10 cellular contexts compared by ENCODE assay signal in the genomic region with DNA sequence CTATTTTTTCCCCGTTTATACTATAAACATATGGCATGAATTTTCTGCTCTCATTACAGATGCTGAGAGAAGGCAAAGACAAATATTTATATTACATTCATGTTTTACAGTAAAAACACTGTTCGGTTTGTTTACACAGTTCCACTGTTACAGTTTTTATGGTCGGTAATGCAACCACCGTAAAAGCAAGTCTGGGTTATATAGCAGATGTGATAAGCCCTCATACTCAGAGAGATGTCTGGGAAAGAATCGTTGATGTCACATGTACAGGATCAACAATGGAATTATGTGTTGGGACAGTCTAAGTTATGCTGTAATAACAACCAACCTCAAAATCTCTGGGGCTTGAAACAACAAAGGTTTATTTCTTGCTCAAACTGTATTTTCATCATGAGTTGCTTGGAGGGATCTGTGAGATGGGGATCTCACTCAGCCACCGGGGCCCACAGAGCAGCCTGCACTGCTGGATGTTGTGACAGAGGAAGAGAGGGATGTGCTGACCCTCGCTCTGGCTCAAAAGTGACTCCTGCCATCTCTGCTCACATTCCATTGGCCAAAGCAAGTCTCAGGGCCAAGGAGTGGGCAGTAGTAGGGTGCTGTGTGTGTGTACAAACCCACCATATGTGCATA.
DNase-seq lines count a peak whose midpoint lies in the region; ATAC-seq, FAIRE-seq and TF ChIP-seq lines count a peak whose summit lies in the region.
"Had no signal": no experiment of that assay in that cellular context is flagged by ENCODE, and none has a peak within 500 bp of the region (broad histone marks: within the 10 kb centered on the region; RNA-seq: fewer than 3 reads in every experiment).

No MANE protein-coding gene starts in this region.

- H3K27ac Mint-ChIP-seq in endothelial cell (ENCODE audit: unreplicated experiment), result no peak overlapping the region

- no peak overlapping the region for H4K12ac ChIP-seq in trophoblast cell (ENCODE audit: low read depth, low read length)

- peak overlapping the region; percentile 51 for H3K14ac ChIP-seq in trophoblast cell (ENCODE audit: low read length)

- no peaks in the 10 kb centered on the region for H3K27me3 Mint-ChIP-seq in endothelial cell (ENCODE audit: unreplicated experiment)

- H3K4me3 ChIP-seq in trophoblast cell (ENCODE audit: low read depth, low read length), result no peak overlapping the region
- H3K4me3 ChIP-seq in esophagus squamous epithelium, result peak overlapping the region in 1 of 4 donors; percentile 41
- H3K4me3 ChIP-seq in gastroesophageal sphincter, result no peak overlapping the region
- H3K4me3 ChIP-seq: cardiac muscle cell had no signal

- no peaks in the 10 kb centered on the region for H3K79me1 ChIP-seq in trophoblast cell (ENCODE audit: low read length)

- H2AK5ac ChIP-seq in trophoblast cell (ENCODE audit: low read length), result no peak overlapping the region

- no peak for ATAC-seq in gastroesophageal sphincter

- no peak for FAIRE-seq in GM12891 (lab: Jason Lieb, UNC)

- no peak overlapping the region for H2BK5ac ChIP-seq in trophoblast cell (ENCODE audit: low read depth, low read length, poor library complexity)

- H3K36me3 ChIP-seq in trophoblast cell (ENCODE audit: control insufficient read depth in 1 of 2, insufficient read depth in 2 of 2, low read length in 2 of 2) (no peaks in the 10 kb centered on the region), esophagus squamous epithelium (no peaks in the 10 kb centered on the region), gastroesophageal sphincter (no peaks in the 10 kb centered on the region)
- H3K36me3 ChIP-seq: cardiac muscle cell, neutrophil had no signal

- H3K27ac ChIP-seq in trophoblast cell (ENCODE audit: low read depth, low read length) (no peak overlapping the region), esophagus squamous epithelium (no peak overlapping the region), gastroesophageal sphincter (no peak overlapping the region)
- H3K27ac ChIP-seq: cardiac muscle cell, neutrophil had no signal

- H3K4me3 Mint-ChIP-seq in endothelial cell (ENCODE audit: unreplicated experiment), result no peak overlapping the region

- H3K27me3 ChIP-seq in trophoblast cell (ENCODE audit: insufficient read depth, low read length) (no peaks in the 10 kb centered on the region), esophagus squamous epithelium (no peaks in the 10 kb centered on the region), gastroesophageal sphincter (no peaks in the 10 kb centered on the region)
- H3K27me3 ChIP-seq: cardiac muscle cell, neutrophil had no signal

- H3K4me1 ChIP-seq in trophoblast cell (ENCODE audit: control insufficient read depth in 1 of 2, insufficient read depth in 2 of 2, low read length in 2 of 2), result no peaks in the 10 kb centered on the region
- H3K4me1 ChIP-seq in esophagus squamous epithelium, result no peaks in the 10 kb centered on the region
- peaks cover 0 to 18% (median 0%) of the 10 kb centered on the region in 3 donors for H3K4me1 ChIP-seq in gastroesophageal sphincter

- H3K9me3 ChIP-seq in trophoblast cell (ENCODE audit: insufficient read depth, low read depth, low read length) (no peaks in the 10 kb centered on the region), esophagus squamous epithelium (no peaks in the 10 kb centered on the region), gastroesophageal sphincter (no peaks in the 10 kb centered on the region)
- H3K9me3 ChIP-seq: neutrophil had no signal

- no peaks in the 10 kb centered on the region for H3K9me3 Mint-ChIP-seq in endothelial cell (ENCODE audit: unreplicated experiment)

- H2BK120ac ChIP-seq in trophoblast cell (ENCODE audit: insufficient read depth, low read length, poor library complexity), result no peak overlapping the region

- no peak overlapping the region for H3K18ac ChIP-seq in trophoblast cell (ENCODE audit: low read length)

- H4K91ac ChIP-seq in trophoblast cell (ENCODE audit: low read depth, low read length), result no peak overlapping the region

- H3K4me2 ChIP-seq in trophoblast cell (ENCODE audit: low read length), result no peak overlapping the region

- no peak for TF ChIP-seq EP300 in gastroesophageal sphincter (IDR thresholded peaks at IDR 0.05)

- intact Hi-C loops in esophagus squamous epithelium (cut with DNase I), result no loop called here

- no peaks in the 10 kb centered on the region for H3K79me2 ChIP-seq in trophoblast cell (ENCODE audit: control insufficient read depth, insufficient read depth, low read length, poor library complexity)

- TF ChIP-seq CTCF in esophagus squamous epithelium (IDR thresholded peaks at IDR 0.05) (no peak), gastroesophageal sphincter (IDR thresholded peaks at IDR 0.05) (no peak), endothelial cell (IDR thresholded peaks at IDR 0.05; ENCODE audit: unreplicated experiment) (no peak)

- H3K4ac ChIP-seq in trophoblast cell (ENCODE audit: low read depth, low read length), result no peak overlapping the region

- peak; percentile 13 for DNase-seq in EH (ENCODE audit: low read depth)
- peak; percentile 37 to 81 for DNase-seq in NCI-H2081 (lab: John Stamatoyannopoulos, UW)
- DNase-seq in cerebellum (ENCODE audit: low spot score), result peak; percentile 26
- DNase-seq in trophoblast cell, result no peak
- no peak for DNase-seq in GM12891 (ENCODE audit: insufficient read length, low spot score)
- DNase-seq in esophagus squamous epithelium (lab: John Stamatoyannopoulos, UW), result no peak
- no peak for DNase-seq in endothelial cell (ENCODE audit: low spot score)

- no peaks in the 10 kb centered on the region for H3K36me3 Mint-ChIP-seq in endothelial cell (ENCODE audit: low read depth, unreplicated experiment)

- no peak overlapping the region for H4K8ac ChIP-seq in trophoblast cell (ENCODE audit: low read depth, low read length)

- H3K23ac ChIP-seq in trophoblast cell (ENCODE audit: low read length), result no peak overlapping the region

- H2BK12ac ChIP-seq in trophoblast cell (ENCODE audit: low read length), result no peak overlapping the region

- H3K4me1 Mint-ChIP-seq in endothelial cell (ENCODE audit: unreplicated experiment), result peaks cover 18% of the 10 kb centered on the region

- no peak overlapping the region for H2AFZ ChIP-seq in trophoblast cell (ENCODE audit: insufficient read depth, low read length, poor library complexity)

- no peak overlapping the region for H3K9ac ChIP-seq in trophoblast cell (ENCODE audit: low read length)

- TF ChIP-seq POLR2A in GM12891 (IDR thresholded peaks at IDR 0.05; ENCODE audit: low read depth, low read length) (no peak), esophagus squamous epithelium (IDR thresholded peaks at IDR 0.05) (no peak), gastroesophageal sphincter (IDR thresholded peaks at IDR 0.05) (no peak)

- WGBS in trophoblast cell (ENCODE audit: extremely low coverage, insufficient coverage, insufficient read length), result no CpG with 5 or more reads among the region's 7 CpGs
- WGBS in esophagus squamous epithelium, 2 donors, result 54 to 59% methylated on average over 7 of the region's 7 CpGs
- WGBS in gastroesophageal sphincter (ENCODE audit: low coverage in 1 of 2), 2 donors, result 21 to 27% methylated on average over 5 to 7 of the region's 7 CpGs

TF ChIP-seq in GM12891, 5 proteins besides CTCF, POLR2A, EP300 and RAD21:
- TF ChIP-seq POLR2AphosphoS5 (IDR thresholded peaks at IDR 0.05; ENCODE audit: low read depth, low read length) (no peak), POU2F2 (IDR thresholded peaks at IDR 0.05; ENCODE audit: low read depth, low read length) (no peak), SPI1 (IDR thresholded peaks at IDR 0.05; ENCODE audit: low read depth, low read length) (no peak), TAF1 (IDR thresholded peaks at IDR 0.05; ENCODE audit: low read depth, low read length) (no peak), PAX5 (IDR thresholded peaks at IDR 0.05; ENCODE audit: insufficient read depth, low read length, severe bottlenecking) (no peak)

Comparison
In these comparisons a context has a peak if more than half of its experiments do, and no peak if none do; other contexts are left out.
1. DNase-seq: peak in EH (single experiment), NCI-H2081 (2 of 2) and cerebellum (single experiment); none in trophoblast cell (0 of 2), GM12891 (single experiment), esophagus squamous epithelium (single experiment) and endothelial cell (single experiment).